ENCODE assay signal across 21 cellular contexts in the genomic region with DNA sequence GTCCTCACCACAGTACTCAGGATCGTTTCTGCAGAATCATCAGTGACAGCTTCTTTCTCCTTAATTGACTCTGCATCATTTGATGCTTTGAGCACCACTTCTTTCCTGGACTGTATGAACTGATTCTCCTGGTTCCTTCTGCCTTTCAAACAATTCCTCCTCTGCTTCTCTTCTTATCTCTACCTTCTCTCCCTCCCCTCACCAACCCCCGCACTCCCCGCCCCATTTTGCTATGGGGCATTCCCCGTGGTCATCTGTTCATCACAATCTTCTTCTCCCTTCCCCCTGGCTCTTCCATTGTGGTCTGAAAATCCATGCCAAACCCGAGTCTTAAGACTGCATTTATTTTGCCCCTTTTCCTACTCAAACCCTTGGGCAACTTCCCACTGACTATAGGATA.
"Had no signal": no experiment of that assay in that cellular context is flagged by ENCODE, and none has a peak within 500 bp of the region (broad histone marks: within the 10 kb centered on the region; RNA-seq: fewer than 3 reads in every experiment).

No MANE protein-coding gene starts in this region.

- H3K27ac Mint-ChIP-seq: endodermal cell; nephron progenitor cell; stimulated activated effector memory CD8-positive, alpha-beta T cell treated with anti-CD3 and anti-CD28 coated beads, Interleukin-12 subunit alpha, Interleukin-12 subunit beta, amount 100 ng/mL, for 72 hours had no signal

- DNase-seq: effector CD4-positive, alpha-beta T cell; endodermal cell; erythroblast; foreskin keratinocyte; head of caudate nucleus; hippocampal formation; kidney glomerular epithelial cell; mesendoderm; naive thymus-derived CD4-positive, alpha-beta T cell; nephron progenitor cell; psoas muscle; retina; right lobe of liver; stimulated activated CD4-positive, alpha-beta T cell treated with anti-CD3 and anti-CD28 coated beads, Interleukin-4, amount 100 ng/mL, for 1 hour; stimulated activated CD8-positive, alpha-beta memory T cell treated with anti-CD3 and anti-CD28 coated beads, Interleukin-4, amount 100 ng/mL, for 48 hours; stimulated activated naive CD8-positive, alpha-beta T cell treated with anti-CD3 and anti-CD28 coated beads, Interleukin-15, amount 100 ng/mL, for 72 hours; testis had no signal

- ATAC-seq: foreskin keratinocyte; naive thymus-derived CD4-positive, alpha-beta T cell; right lobe of liver; stimulated activated effector memory CD8-positive, alpha-beta T cell treated with anti-CD3 and anti-CD28 coated beads, Interleukin-12 subunit alpha, Interleukin-12 subunit beta, amount 100 ng/mL, for 72 hours; stimulated activated naive CD8-positive, alpha-beta T cell treated with anti-CD3 and anti-CD28 coated beads, Interleukin-15, amount 100 ng/mL, for 72 hours had no signal

- H3K27me3 Mint-ChIP-seq: naive thymus-derived CD4-positive, alpha-beta T cell; stimulated activated naive CD8-positive, alpha-beta T cell treated with anti-CD3 and anti-CD28 coated beads, Interleukin-15, amount 100 ng/mL, for 72 hours had no signal

- H3K27me3 ChIP-seq: foreskin keratinocyte, neutrophil, right lobe of liver, testis, tibial nerve had no signal

- H3K9me3 Mint-ChIP-seq: naive thymus-derived CD4-positive, alpha-beta T cell; nephron progenitor cell; stimulated activated effector memory CD8-positive, alpha-beta T cell treated with anti-CD3 and anti-CD28 coated beads, Interleukin-12 subunit alpha, Interleukin-12 subunit beta, amount 100 ng/mL, for 72 hours; stimulated activated naive CD8-positive, alpha-beta T cell treated with anti-CD3 and anti-CD28 coated beads, Interleukin-15, amount 100 ng/mL, for 72 hours had no signal

- H3K4me3 Mint-ChIP-seq: endodermal cell; naive thymus-derived CD4-positive, alpha-beta T cell; nephron progenitor cell; stimulated activated effector memory CD8-positive, alpha-beta T cell treated with anti-CD3 and anti-CD28 coated beads, Interleukin-12 subunit alpha, Interleukin-12 subunit beta, amount 100 ng/mL, for 72 hours; stimulated activated naive CD8-positive, alpha-beta T cell treated with anti-CD3 and anti-CD28 coated beads, Interleukin-15, amount 100 ng/mL, for 72 hours had no signal

- H3K4me3 ChIP-seq: coronary artery, psoas muscle, right lobe of liver, testis, tibial nerve had no signal

- H3K27ac ChIP-seq: foreskin keratinocyte, neutrophil, psoas muscle, right lobe of liver, testis, tibial nerve had no signal
